ENCODE assay signal across 2 cellular contexts in the genomic region with DNA sequence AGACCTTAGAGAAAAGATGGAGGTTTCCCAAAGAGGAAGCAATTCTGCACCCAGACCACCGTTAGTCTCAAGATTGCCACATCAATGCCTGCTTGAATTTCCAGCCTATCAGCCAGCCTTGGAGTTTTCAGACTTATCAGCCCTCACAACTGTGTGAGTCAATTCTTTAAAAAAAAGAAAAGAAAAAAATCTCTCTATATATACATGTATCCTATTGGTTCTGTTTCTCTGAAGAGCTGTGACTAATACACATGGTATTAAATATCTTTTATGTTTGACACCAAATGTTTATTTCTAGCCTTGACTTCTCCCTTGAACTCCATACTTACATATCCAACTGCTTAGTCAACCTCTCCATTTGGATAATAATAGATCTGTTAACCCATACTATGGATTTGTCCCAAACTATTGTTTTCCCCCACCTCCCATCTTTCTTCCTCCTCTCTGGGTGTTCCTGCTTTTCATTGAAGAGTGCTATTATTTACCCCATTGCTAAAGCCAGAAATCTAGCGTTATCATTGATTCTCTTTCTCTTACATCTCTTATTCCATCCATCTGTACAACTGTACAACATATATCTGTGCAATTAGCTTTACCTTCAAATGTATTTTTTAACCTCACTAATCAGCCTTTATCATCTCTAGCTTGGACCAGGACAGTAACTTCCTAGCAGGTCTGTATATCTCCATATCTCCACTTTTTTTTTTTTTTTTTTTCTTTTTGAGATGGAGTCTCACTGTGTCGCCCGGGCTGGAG.
A peak's percentile ranks its signal among the peaks of the same experiment; 100 is the strongest.
TF ChIP-seq lines count a peak whose summit lies in the region.

No MANE protein-coding gene starts in this region.

TF ChIP-seq in HCT116, 20 proteins besides CTCF, POLR2A, EP300 and RAD21:
- no peak; the same call in 1 of the 2 replicates for TF ChIP-seq ELF1 (IDR thresholded peaks at IDR 0.05; ENCODE audit: borderline replicate concordance, low read depth)
- TF ChIP-seq SRF (IDR thresholded peaks at IDR 0.05; ENCODE audit: low read depth) = peak; percentile 34; the same call in 1 of the 2 replicates
- 0 out of 2 replicates have a peak, but pooled peaks have one; percentile 60 for TF ChIP-seq CBX3 (IDR thresholded peaks at IDR 0.05; ENCODE audit: low read depth)
- TF ChIP-seq EGR1 (IDR thresholded peaks at IDR 0.05; ENCODE audit: low read depth) = no peak
- no peak for TF ChIP-seq ZNF274 (IDR thresholded peaks at IDR 0.05; ENCODE audit: low read depth, low read length)
- no peak; the same call in 1 of the 2 replicates for TF ChIP-seq POLR2AphosphoS5 (IDR thresholded peaks at IDR 0.05; ENCODE audit: low read depth, low read length)
- TF ChIP-seq FOSL1 (IDR thresholded peaks at IDR 0.05; ENCODE audit: low read depth) = peak; percentile 86
- TF ChIP-seq SIN3A (IDR thresholded peaks at IDR 0.05; ENCODE audit: low read depth) = peak; percentile 67; the same call in 1 of the 2 replicates
- peak; percentile 24 for TF ChIP-seq TCF7L2 (IDR thresholded peaks at IDR 0.05; ENCODE audit: borderline replicate concordance, extremely low read depth, insufficient read depth, insufficient read length)
- peak; percentile 71; the same call in 1 of the 2 replicates for TF ChIP-seq SP1 (IDR thresholded peaks at IDR 0.05; ENCODE audit: low read depth)
- no peak for TF ChIP-seq YY1 (IDR thresholded peaks at IDR 0.05; ENCODE audit: extremely low read depth, insufficient replicate concordance, low read depth, low read length)
- TF ChIP-seq EZH2phosphoT487 (IDR thresholded peaks at IDR 0.05; ENCODE audit: borderline replicate concordance) = no peak
- no peak for TF ChIP-seq EZH2 (IDR thresholded peaks at IDR 0.05)
- TF ChIP-seq, protein P1, sequence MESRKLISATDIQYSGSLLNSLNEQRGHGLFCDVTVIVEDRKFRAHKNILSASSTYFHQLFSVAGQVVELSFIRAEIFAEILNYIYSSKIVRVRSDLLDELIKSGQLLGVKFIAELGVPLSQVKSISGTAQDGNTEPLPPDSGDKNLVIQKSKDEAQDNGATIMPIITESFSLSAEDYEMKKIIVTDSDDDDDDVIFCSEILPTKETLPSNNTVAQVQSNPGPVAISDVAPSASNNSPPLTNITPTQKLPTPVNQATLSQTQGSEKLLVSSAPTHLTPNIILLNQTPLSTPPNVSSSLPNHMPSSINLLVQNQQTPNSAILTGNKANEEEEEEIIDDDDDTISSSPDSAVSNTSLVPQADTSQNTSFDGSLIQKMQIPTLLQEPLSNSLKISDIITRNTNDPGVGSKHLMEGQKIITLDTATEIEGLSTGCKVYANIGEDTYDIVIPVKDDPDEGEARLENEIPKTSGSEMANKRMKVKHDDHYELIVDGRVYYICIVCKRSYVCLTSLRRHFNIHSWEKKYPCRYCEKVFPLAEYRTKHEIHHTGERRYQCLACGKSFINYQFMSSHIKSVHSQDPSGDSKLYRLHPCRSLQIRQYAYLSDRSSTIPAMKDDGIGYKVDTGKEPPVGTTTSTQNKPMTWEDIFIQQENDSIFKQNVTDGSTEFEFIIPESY (IDR thresholded peaks at IDR 0.05; ENCODE audit: extremely low read depth, insufficient replicate concordance, low read length) = no peak
- TF ChIP-seq CEBPB (IDR thresholded peaks at IDR 0.05; ENCODE audit: low read depth) = peak; percentile 81
- peak; percentile 39; the same call in 1 of the 2 replicates for TF ChIP-seq MAX (IDR thresholded peaks at IDR 0.05)
- TF ChIP-seq, protein P2, sequence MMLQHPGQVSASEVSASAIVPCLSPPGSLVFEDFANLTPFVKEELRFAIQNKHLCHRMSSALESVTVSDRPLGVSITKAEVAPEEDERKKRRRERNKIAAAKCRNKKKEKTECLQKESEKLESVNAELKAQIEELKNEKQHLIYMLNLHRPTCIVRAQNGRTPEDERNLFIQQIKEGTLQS (IDR thresholded peaks at IDR 0.05) = no peak
- TF ChIP-seq JUND (IDR thresholded peaks at IDR 0.05) = peak; percentile 84
- no peak for TF ChIP-seq REST (IDR thresholded peaks at IDR 0.05; ENCODE audit: low read depth)
- TF ChIP-seq ZFX (IDR thresholded peaks at IDR 0.05) = no peak

TF ChIP-seq in SK-N-SH, 30 proteins besides CTCF, POLR2A, EP300 and RAD21 (continued from another document):
- TF ChIP-seq USF1 (IDR thresholded peaks at IDR 0.05; ENCODE audit: borderline replicate concordance, low read depth) (no peak), TAF1 (IDR thresholded peaks at IDR 0.05; ENCODE audit: borderline replicate concordance, low read depth, low read length) (no peak), FOXJ3 (CRISPR knock-in tag; IDR thresholded peaks at IDR 0.05) (no peak), RXRA (IDR thresholded peaks at IDR 0.05; ENCODE audit: borderline replicate concordance, low read depth) (peak; percentile 98), TCF12 (IDR thresholded peaks at IDR 0.05) (peak; percentile 76), YY1 (IDR thresholded peaks at IDR 0.05; ENCODE audit: low read depth) (no peak; the same call in 1 of the 2 replicates), GATA2 (CRISPR knock-in tag; IDR thresholded peaks at IDR 0.05) (no peak), FOSL2 (IDR thresholded peaks at IDR 0.05; ENCODE audit: borderline replicate concordance, low read depth) (peak; percentile 85), TEAD4 (IDR thresholded peaks at IDR 0.05; ENCODE audit: borderline replicate concordance, insufficient read depth) (peak; percentile 69), MEF2A (IDR thresholded peaks at IDR 0.05; ENCODE audit: borderline replicate concordance, low read depth) (peak; percentile 100), USF2 (IDR thresholded peaks at IDR 0.05; ENCODE audit: borderline replicate concordance, low read depth, low read length) (no peak), NFIC (IDR thresholded peaks at IDR 0.05; ENCODE audit: borderline replicate concordance) (peak; percentile 60; the same call in 1 of the 2 replicates), FOXM1 (IDR thresholded peaks at IDR 0.05; ENCODE audit: low read depth) (no peak), JUND (IDR thresholded peaks at IDR 0.05) (peak; percentile 94)
- TF ChIP-seq, protein P1 (IDR thresholded peaks at IDR 0.05; ENCODE audit: borderline replicate concordance, low read depth) = no peak
- TF ChIP-seq, protein P3, sequence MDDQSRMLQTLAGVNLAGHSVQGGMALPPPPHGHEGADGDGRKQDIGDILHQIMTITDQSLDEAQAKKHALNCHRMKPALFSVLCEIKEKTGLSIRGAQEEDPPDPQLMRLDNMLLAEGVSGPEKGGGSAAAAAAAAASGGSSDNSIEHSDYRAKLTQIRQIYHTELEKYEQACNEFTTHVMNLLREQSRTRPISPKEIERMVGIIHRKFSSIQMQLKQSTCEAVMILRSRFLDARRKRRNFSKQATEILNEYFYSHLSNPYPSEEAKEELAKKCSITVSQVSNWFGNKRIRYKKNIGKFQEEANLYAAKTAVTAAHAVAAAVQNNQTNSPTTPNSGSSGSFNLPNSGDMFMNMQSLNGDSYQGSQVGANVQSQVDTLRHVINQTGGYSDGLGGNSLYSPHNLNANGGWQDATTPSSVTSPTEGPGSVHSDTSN (IDR thresholded peaks at IDR 0.05) = peak; percentile 53; the same call in 1 of the 2 replicates
